14 cellular contexts compared by ENCODE assay signal in the genomic region with DNA sequence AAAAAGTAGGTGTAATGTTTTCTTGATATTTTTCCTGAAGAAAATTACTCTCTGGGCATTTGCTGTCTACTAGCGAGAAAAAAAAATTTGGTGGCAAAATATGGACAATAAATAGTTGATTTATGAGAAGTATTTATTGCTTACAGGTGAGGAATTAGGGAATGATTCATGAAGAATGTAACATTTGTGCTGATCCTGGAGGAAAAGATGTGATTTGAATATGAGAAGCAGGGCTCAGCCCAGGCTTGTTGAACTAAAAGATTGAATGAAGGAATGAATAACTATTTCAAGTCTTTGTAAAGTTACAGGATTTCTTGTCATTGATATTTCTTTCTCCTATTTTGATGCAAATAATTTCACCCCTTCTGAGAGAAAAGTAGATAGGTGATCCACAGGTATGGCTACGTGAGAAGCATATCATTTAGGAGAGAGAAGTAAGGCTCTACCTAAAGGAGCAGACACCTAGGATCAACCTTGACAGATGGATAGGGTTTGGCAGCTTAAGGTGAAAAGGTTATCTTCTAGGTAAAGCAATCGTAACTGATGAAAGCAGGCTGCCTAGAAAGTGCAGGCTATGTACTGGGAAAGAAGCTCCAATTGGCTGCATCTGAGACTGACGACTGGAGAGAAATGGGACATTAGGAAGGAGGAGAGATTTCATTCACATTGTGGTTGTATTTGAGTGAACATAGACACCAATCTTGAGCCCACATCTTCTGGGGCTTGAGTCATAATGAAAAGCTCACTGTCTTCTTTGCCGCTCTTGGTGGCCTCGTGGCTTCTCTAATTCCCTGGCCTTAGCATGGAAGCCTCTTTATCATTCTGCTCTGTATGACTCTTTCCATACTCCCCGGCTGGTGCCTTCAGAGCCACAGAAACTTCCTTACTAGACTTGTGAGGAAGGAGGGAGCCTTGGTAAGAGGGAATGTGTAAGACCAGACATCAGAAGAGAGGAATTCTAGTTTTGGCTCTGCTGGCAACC.
DNase-seq lines count a peak whose midpoint lies in the region; ATAC-seq and TF ChIP-seq lines count a peak whose summit lies in the region.
"Had no signal": no experiment of that assay in that cellular context is flagged by ENCODE, and none has a peak within 500 bp of the region (broad histone marks: within the 10 kb centered on the region; RNA-seq: fewer than 3 reads in every experiment).

No MANE protein-coding gene starts in this region.

- no peak overlapping the region for H3K27ac ChIP-seq in RWPE1
- H3K27ac ChIP-seq in Karpas-422 (ENCODE audit: low read length) = no peak overlapping the region

- CTCF ChIA-PET in RWPE1 (lab: Yijun Ruan, JAX) = interaction anchor here (0.6 to 1.0 kb wide), 2 partner anchors 9 to 24 kb away, joined by 3 to 4 read pairs; no protein-coding TSS in a partner anchor
- CTCF ChIA-PET in activated CD8-positive, alpha-beta memory T cell treated with anti-CD3 and anti-CD28 coated beads, Interleukin-2, amount 10 ng/mL, durations not matched to agents 7 days and 5 days (lab: Charles Lee) = no interaction called here

- H3K27ac Mint-ChIP-seq in activated CD8-positive, alpha-beta memory T cell treated with anti-CD3 and anti-CD28 coated beads, Interleukin-2, amount 10 ng/mL, durations not matched to agents 7 days and 5 days = no peak overlapping the region
- H3K27ac Mint-ChIP-seq: activated T-cell treated with anti-CD3 and anti-CD28 coated beads, Interleukin-2, amount 50 U/mL, for 72 hours; stimulated activated naive B cell treated with anti-CD40 and anti-IgM and Interleukin-4, amounts not matched to agents 10 μg/mL and 1 μg/mL and 100 μg/mL, for 72 hours had no signal

- peaks cover 13% of the 10 kb centered on the region for H3K27me3 Mint-ChIP-seq in activated CD8-positive, alpha-beta memory T cell treated with anti-CD3 and anti-CD28 coated beads, Interleukin-2, amount 10 ng/mL, durations not matched to agents 7 days and 5 days
- H3K27me3 Mint-ChIP-seq: CD4-positive, CD25-positive, alpha-beta regulatory T cell; stimulated activated naive B cell treated with anti-CD40 and anti-IgM and Interleukin-4, amounts not matched to agents 10 μg/mL and 1 μg/mL and 100 μg/mL, for 72 hours had no signal

- no peaks in the 10 kb centered on the region for H3K27me3 ChIP-seq in Karpas-422 (ENCODE audit: low read length)

- no peak overlapping the region for H3K4me2 ChIP-seq in Karpas-422 (ENCODE audit: low read depth, low read length, poor library complexity, severe bottlenecking)

- no peaks in the 10 kb centered on the region for H3K36me3 ChIP-seq in Karpas-422 (ENCODE audit: insufficient read depth, low read length)

- POLR2A ChIA-PET in RWPE1 (lab: Yijun Ruan, JAX; ENCODE audit: low non-redundant PET) = no interaction called here

- peak; percentile 51 for ATAC-seq in HG02852 (IDR thresholded peaks at IDR 0.05; ENCODE audit: unreplicated experiment)
- ATAC-seq in GM21717 (IDR thresholded peaks at IDR 0.05; ENCODE audit: unreplicated experiment) = no peak
- no peak for ATAC-seq in activated CD8-positive, alpha-beta memory T cell treated with anti-CD3 and anti-CD28 coated beads, Interleukin-2, amount 10 ng/mL, durations not matched to agents 7 days and 5 days
- ATAC-seq in GM19324 (IDR thresholded peaks at IDR 0.05; ENCODE audit: low FRiP score, unreplicated experiment) = no peak
- ATAC-seq: activated T-cell treated with anti-CD3 and anti-CD28 coated beads, Interleukin-2, amount 50 U/mL, for 72 hours; stimulated activated naive B cell treated with anti-CD40 and anti-IgM and Interleukin-4, amounts not matched to agents 10 μg/mL and 1 μg/mL and 100 μg/mL, for 72 hours had no signal

- H3K79me2 ChIP-seq in Karpas-422 (ENCODE audit: low read length) = no peaks in the 10 kb centered on the region

- H2AFZ ChIP-seq in Karpas-422 (ENCODE audit: low read length) = no peak overlapping the region

- no peaks in the 10 kb centered on the region for H3K9me2 ChIP-seq in Karpas-422 (replicated peaks; ENCODE audit: insufficient read depth, low read length)

- no peak overlapping the region for H3K4me3 ChIP-seq in Karpas-422 (ENCODE audit: low read length)

- H3K4me1 ChIP-seq in Karpas-422 (ENCODE audit: low read length) = no peaks in the 10 kb centered on the region

- no peak for TF ChIP-seq CTCF in RWPE1 (conservative IDR thresholded peaks at IDR 0.05; ENCODE audit: low read depth)

- H3K9ac ChIP-seq in Karpas-422 (ENCODE audit: low read length) = no peak overlapping the region

- no peaks in the 10 kb centered on the region for H3K9me3 Mint-ChIP-seq in activated CD8-positive, alpha-beta memory T cell treated with anti-CD3 and anti-CD28 coated beads, Interleukin-2, amount 10 ng/mL, durations not matched to agents 7 days and 5 days (ENCODE audit: low read depth)
- H3K9me3 Mint-ChIP-seq: activated T-cell treated with anti-CD3 and anti-CD28 coated beads, Interleukin-2, amount 50 U/mL, for 72 hours had no signal

- H4K20me1 ChIP-seq in Karpas-422 (ENCODE audit: insufficient read depth, low read depth, low read length) = no peaks in the 10 kb centered on the region

- DNase-seq in EH (ENCODE audit: low read depth) (peak; percentile 32), RWPE1 (ENCODE audit: low spot score) (peak; percentile 34), iPS-NIHi7 (ENCODE audit: extremely low spot score) (peak; percentile 18), Karpas-422 (no peak)
- DNase-seq in activated CD8-positive, alpha-beta memory T cell treated with anti-CD3 and anti-CD28 coated beads, Interleukin-2, amount 10 ng/mL, durations not matched to agents 7 days and 5 days = no peak
- DNase-seq: activated CD4-positive, alpha-beta T cell treated with anti-CD3 and anti-CD28 coated beads, Interleukin-2, amount 50 U/mL, for 48 hours; activated T-cell treated with anti-CD3 and anti-CD28 coated beads, Interleukin-2, amount 50 U/mL, for 72 hours; CD4-positive, CD25-positive, alpha-beta regulatory T cell; EL; nucleus accumbens; stimulated activated naive B cell treated with anti-CD40 and anti-IgM and Interleukin-4, amounts not matched to agents 10 μg/mL and 1 μg/mL and 100 μg/mL, for 72 hours had no signal

- no peaks in the 10 kb centered on the region for H3K36me3 Mint-ChIP-seq in activated CD8-positive, alpha-beta memory T cell treated with anti-CD3 and anti-CD28 coated beads, Interleukin-2, amount 10 ng/mL, durations not matched to agents 7 days and 5 days
- H3K36me3 Mint-ChIP-seq: CD4-positive, CD25-positive, alpha-beta regulatory T cell; stimulated activated naive B cell treated with anti-CD40 and anti-IgM and Interleukin-4, amounts not matched to agents 10 μg/mL and 1 μg/mL and 100 μg/mL, for 72 hours had no signal

- no peaks in the 10 kb centered on the region for H3K4me1 Mint-ChIP-seq in activated CD8-positive, alpha-beta memory T cell treated with anti-CD3 and anti-CD28 coated beads, Interleukin-2, amount 10 ng/mL, durations not matched to agents 7 days and 5 days
- H3K4me1 Mint-ChIP-seq: CD4-positive, CD25-positive, alpha-beta regulatory T cell; stimulated activated naive B cell treated with anti-CD40 and anti-IgM and Interleukin-4, amounts not matched to agents 10 μg/mL and 1 μg/mL and 100 μg/mL, for 72 hours had no signal

- no peak overlapping the region for H3K4me3 Mint-ChIP-seq in activated CD8-positive, alpha-beta memory T cell treated with anti-CD3 and anti-CD28 coated beads, Interleukin-2, amount 10 ng/mL, durations not matched to agents 7 days and 5 days
- H3K4me3 Mint-ChIP-seq: activated T-cell treated with anti-CD3 and anti-CD28 coated beads, Interleukin-2, amount 50 U/mL, for 72 hours; CD4-positive, CD25-positive, alpha-beta regulatory T cell; stimulated activated naive B cell treated with anti-CD40 and anti-IgM and Interleukin-4, amounts not matched to agents 10 μg/mL and 1 μg/mL and 100 μg/mL, for 72 hours had no signal

- H3K9me3 ChIP-seq in Karpas-422 (ENCODE audit: low read length) = no peaks in the 10 kb centered on the region

Comparison
In these comparisons a context has a peak if more than half of its experiments do, and no peak if none do; other contexts are left out.
1. DNase-seq: peak in EH (single experiment), RWPE1 (single experiment) and iPS-NIHi7 (single experiment); none in Karpas-422 (single experiment) and activated CD8-positive, alpha-beta memory T cell treated with anti-CD3 and anti-CD28 coated beads, Interleukin-2, amount 10 ng/mL, durations not matched to agents 7 days and 5 days (single experiment).